Comparison of ENCODE assay signal across 9 cellular contexts in genomic region chr15:41893422-41894250, GRCh38. TPM values are rescaled to one million over a fixed set of nuclear protein-coding genes. Genes with fewer than 3 reads are reported as not detected.
DNase-seq lines count a peak whose midpoint lies in the region; ATAC-seq, FAIRE-seq and TF ChIP-seq lines count a peak whose summit lies in the region.
"Had no signal": no experiment of that assay in that cellular context is flagged by ENCODE, and none has a peak within 500 bp of the region (broad histone marks: within the 10 kb centered on the region; RNA-seq: fewer than 3 reads in every experiment).

Gene SPTBN5 (minus strand): TSS chr15:41894053. CDS start chr15:41893497, 556 bp downstream.

- H2AFZ ChIP-seq in OCI-LY3 (ENCODE audit: low read depth, low read length) (peak within 1 kb of the TSS; percentile 50; the same call in 1 of the 2 replicates), H1 (ENCODE audit: low read length) (no peak within 1 kb of the TSS), Karpas-422 (ENCODE audit: low read length) (no peak within 1 kb of the TSS)

- H4K5ac ChIP-seq in H1 (ENCODE audit: insufficient read length, low read depth, low read length), result no peak within 1 kb of the TSS

- H3K9me3 Mint-ChIP-seq in CD4-positive, alpha-beta memory T cell, result peaks cover 0 to 1% (median 0%) of the 10 kb centered on the region in 8 donors

- no peaks in the 10 kb centered on the region for H3K79me1 ChIP-seq in H1 (ENCODE audit: low read depth, low read length)

- CTCF ChIA-PET in CD4-positive, alpha-beta memory T cell (lab: Charles Lee; ENCODE audit: partially characterized antibody), result interaction anchor here (1.8 to 5.9 kb wide), 4 partner anchors 10 to 120 kb away, joined by 16 to 49 read pairs (median 28); partner anchors contain the start of gene MAPKBP1
- CTCF ChIA-PET in H1 (lab: Charles Lee; ENCODE audit: partially characterized antibody), result interaction anchor here (0.6 to 4.3 kb wide), 16 partner anchors 10 to 120 kb away, joined by 3 to 29 read pairs (median 4); partner anchors contain the start of gene MAPKBP1

- peaks cover 44% of the 10 kb centered on the region for H3K4me1 ChIP-seq in CD4-positive, alpha-beta memory T cell (ENCODE audit: insufficient read depth, low read length)
- peaks cover 12% of the 10 kb centered on the region for H3K4me1 ChIP-seq in OCI-LY3 (ENCODE audit: low read length)
- peaks cover 0 to 2% (median 0%) of the 10 kb centered on the region in 4 experiments; a peak in 3 of 7 replicates for H3K4me1 ChIP-seq in H1 (replicated peaks in 1 of 4; ENCODE audit: control insufficient read depth in 3 of 4, insufficient read depth in 4 of 4, low read length in 3 of 4)
- peaks cover 17 to 23% of the 10 kb centered on the region in 2 donors for H3K4me1 ChIP-seq in gastrocnemius medialis
- H3K4me1 ChIP-seq in Karpas-422 (ENCODE audit: low read length), result peaks cover 4% of the 10 kb centered on the region; the same call in 1 of the 2 replicates

- no peaks in the 10 kb centered on the region for H3K9me3 ChIP-seq in CD4-positive, alpha-beta memory T cell (ENCODE audit: control insufficient read depth in 1 of 2, low read length in 2 of 2)
- H3K9me3 ChIP-seq in OCI-LY3 (ENCODE audit: insufficient read depth, low read length) (no peaks in the 10 kb centered on the region), H1 (ENCODE audit: insufficient read depth in 2 of 2, low read depth in 1 of 2, low read length in 1 of 2) (no peaks in the 10 kb centered on the region), gastrocnemius medialis (no peaks in the 10 kb centered on the region), Karpas-422 (ENCODE audit: low read length) (no peaks in the 10 kb centered on the region)
- H3K9me3 ChIP-seq: MG63 had no signal

- H3K56ac ChIP-seq in H1 (replicated peaks; ENCODE audit: insufficient read length, low read depth, low read length), result no peak within 1 kb of the TSS

- POLR2A ChIA-PET in CD4-positive, alpha-beta memory T cell (lab: Charles Lee; ENCODE audit: partially characterized antibody), result interaction anchor here (0.8 to 4.1 kb wide), 17 partner anchors 10 to 121 kb away, joined by 3 to 28 read pairs (median 5); partner anchors contain the start of genes EHD4, JMJD7 and MAPKBP1
- POLR2A ChIA-PET in H1 (lab: Charles Lee; ENCODE audit: partially characterized antibody), result interaction anchor here (1.6 kb wide), 1 partner anchor 19 kb away, joined by 3 read pairs; no protein-coding TSS in a partner anchor

- H3K4me2 ChIP-seq in OCI-LY3 (ENCODE audit: low read length), result peak within 1 kb of the TSS; percentile 71
- H3K4me2 ChIP-seq in H1 (ENCODE audit: insufficient read depth in 1 of 2, low read depth in 2 of 2, low read length in 2 of 2), result no peak within 1 kb of the TSS
- H3K4me2 ChIP-seq in Karpas-422 (ENCODE audit: low read depth, low read length, poor library complexity, severe bottlenecking), result no peak within 1 kb of the TSS

- H3K9ac ChIP-seq in OCI-LY3 (ENCODE audit: low read length) (peak within 1 kb of the TSS; percentile 37; the same call in 1 of the 2 replicates), H1 (replicated peaks in 1 of 4; ENCODE audit: extremely low read depth in 1 of 4, low read depth in 3 of 4, low read length in 3 of 4) (no peak within 1 kb of the TSS), Karpas-422 (ENCODE audit: low read length) (no peak within 1 kb of the TSS)

- WGBS in H1 (ENCODE audit: extremely low coverage in 1 of 2, insufficient coverage in 1 of 2, insufficient read length in 1 of 2, insufficient replicate concordance in 2 of 2, low coverage in 1 of 2, low lambda C conversion rate in 2 of 2, missing lambda C conversion rate in 1 of 2), 2 experiments, result 91% methylated on average over 15 of the region's 15 CpGs; no CpG with 5 or more reads in 1 of the 2 experiments

- peak within 1 kb of the TSS; percentile 31; the same call in 1 of the 2 replicates for H4K8ac ChIP-seq in H1 (ENCODE audit: extremely low read depth, insufficient read depth, low read length)

- H2BK12ac ChIP-seq in H1 (ENCODE audit: low read depth, low read length), result no peak within 1 kb of the TSS

- no peak within 1 kb of the TSS for H3K14ac ChIP-seq in H1 (ENCODE audit: insufficient read length)

- no peak within 1 kb of the TSS for H4K91ac ChIP-seq in H1 (replicated peaks; ENCODE audit: insufficient read length, low read length)

- no peak within 1 kb of the TSS for H3K4ac ChIP-seq in H1 (replicated peaks; ENCODE audit: insufficient read length, low read depth, low read length)

- no peak within 1 kb of the TSS for H2BK5ac ChIP-seq in H1 (ENCODE audit: low read depth, low read length)

- no peaks in the 10 kb centered on the region for H3K27me3 ChIP-seq in CD4-positive, alpha-beta memory T cell (ENCODE audit: insufficient read depth, low read length)
- H3K27me3 ChIP-seq in OCI-LY3 (ENCODE audit: low read depth, low read length), result no peaks in the 10 kb centered on the region
- no peaks in the 10 kb centered on the region; a peak in 1 of 7 replicates for H3K27me3 ChIP-seq in H1 (replicated peaks in 1 of 4; ENCODE audit: control insufficient read depth in 3 of 4, extremely low read depth in 1 of 4, insufficient read depth in 3 of 4, low read length in 3 of 4)
- H3K27me3 ChIP-seq in gastrocnemius medialis, result no peaks in the 10 kb centered on the region
- H3K27me3 ChIP-seq in Karpas-422 (ENCODE audit: low read length), result no peaks in the 10 kb centered on the region
- H3K27me3 ChIP-seq: MG63 had no signal

- H3K79me2 ChIP-seq in OCI-LY3 (ENCODE audit: low read length), result no peaks in the 10 kb centered on the region
- H3K79me2 ChIP-seq in H1 (ENCODE audit: control insufficient read depth in 1 of 2, insufficient read depth in 2 of 2, low read length in 2 of 2), result no peaks in the 10 kb centered on the region
- no peaks in the 10 kb centered on the region for H3K79me2 ChIP-seq in Karpas-422 (ENCODE audit: low read length)

- no peak within 1 kb of the TSS for H3K23ac ChIP-seq in H1 (ENCODE audit: insufficient read length)

- no peaks in the 10 kb centered on the region for H3K23me2 ChIP-seq in H1 (ENCODE audit: low read depth, low read length)

- intact Hi-C loops in CD4-positive, alpha-beta memory T cell (cut with micrococcal nuclease), result loop anchor here (2.0 kb wide), 2 partner anchors 43 to 119 kb away; partner anchors contain the start of gene MAPKBP1
- intact Hi-C loops in gastrocnemius medialis (cut with DNase I; ENCODE audit: low total_unique reads), result no loop called here

- in situ Hi-C loops in gastrocnemius medialis (cut with MboI; ENCODE audit: low sequenced_read_pairs in 4 of 4), result no loop called here

- H3K9me2 ChIP-seq in Karpas-422 (replicated peaks; ENCODE audit: insufficient read depth, low read length), result no peaks in the 10 kb centered on the region

- H3K27ac ChIP-seq in CD4-positive, alpha-beta memory T cell (ENCODE audit: low read depth, low read length), result peak within 1 kb of the TSS; percentile 80
- H3K27ac ChIP-seq in OCI-LY3 (ENCODE audit: low read length) (no peak within 1 kb of the TSS), H1 (ENCODE audit: low read depth, low read length) (no peak within 1 kb of the TSS), gastrocnemius medialis (peak within 1 kb of the TSS; percentile 37 to 72 (median 61)), Karpas-422 (ENCODE audit: low read length) (no peak within 1 kb of the TSS)

- TF ChIP-seq EP300 in H1 (IDR thresholded peaks at IDR 0.05; ENCODE audit: borderline replicate concordance in 1 of 2, low read depth in 2 of 2, low read length in 2 of 2), result no peak

- H3K27ac Mint-ChIP-seq in CD4-positive, alpha-beta memory T cell, result peak within 1 kb of the TSS; percentile 97 to 99 (median 99)

- no peak within 1 kb of the TSS for H2BK120ac ChIP-seq in H1 (replicated peaks; ENCODE audit: low read depth, low read length)

- ATAC-seq in gastrocnemius medialis (no peak), GM21717 (IDR thresholded peaks at IDR 0.05; ENCODE audit: unreplicated experiment) (no peak), HG02642 (IDR thresholded peaks at IDR 0.05; ENCODE audit: poor library complexity, unreplicated experiment) (no peak)

- H3K4me3 ChIP-seq in CD4-positive, alpha-beta memory T cell (ENCODE audit: low read length in 2 of 2), result peak within 1 kb of the TSS; percentile 12 to 29
- H3K4me3 ChIP-seq in OCI-LY3 (ENCODE audit: low read length) (peak within 1 kb of the TSS; percentile 61), H1 (ENCODE audit: extremely low read depth in 1 of 4, insufficient read depth in 2 of 4, low read depth in 3 of 4, low read length in 4 of 4) (no peak within 1 kb of the TSS), gastrocnemius medialis (no peak within 1 kb of the TSS), Karpas-422 (ENCODE audit: low read length) (no peak within 1 kb of the TSS)
- H3K4me3 ChIP-seq: MG63 had no signal

- H3K27me3 Mint-ChIP-seq in CD4-positive, alpha-beta memory T cell, result no peaks in the 10 kb centered on the region

- H2AK5ac ChIP-seq in H1 (ENCODE audit: low read depth, low read length), result no peak within 1 kb of the TSS

- no peak within 1 kb of the TSS for H2BK15ac ChIP-seq in H1 (ENCODE audit: low read length)

- H3K4me1 Mint-ChIP-seq in CD4-positive, alpha-beta memory T cell, result peaks cover 20 to 78% (median 42%) of the 10 kb centered on the region in 4 donors

- TF ChIP-seq POLR2A in H1 (IDR thresholded peaks at IDR 0.05; ENCODE audit: control extremely low read depth in 1 of 2, low read depth in 2 of 2, low read length in 2 of 2) (no peak), gastrocnemius medialis (IDR thresholded peaks at IDR 0.05) (no peak)

- no peak for FAIRE-seq in H1 (lab: Jason Lieb, UNC)

- H4K20me1 ChIP-seq in OCI-LY3 (ENCODE audit: insufficient read depth, low read length) (no peaks in the 10 kb centered on the region), H1 (replicated peaks in 1 of 2; ENCODE audit: control insufficient read depth in 1 of 2, insufficient read depth in 2 of 2, low read length in 2 of 2) (no peaks in the 10 kb centered on the region), Karpas-422 (ENCODE audit: insufficient read depth, low read depth, low read length) (no peaks in the 10 kb centered on the region)

- H3K36me3 ChIP-seq in CD4-positive, alpha-beta memory T cell (ENCODE audit: insufficient read depth, low read length), result no peaks in the 10 kb centered on the region
- H3K36me3 ChIP-seq in OCI-LY3 (replicated peaks; ENCODE audit: low read depth, low read length) (peaks cover 8% of the 10 kb centered on the region), H1 (ENCODE audit: control insufficient read depth in 2 of 4, insufficient read depth in 4 of 4, low read length in 3 of 4) (no peaks in the 10 kb centered on the region), gastrocnemius medialis (no peaks in the 10 kb centered on the region), Karpas-422 (ENCODE audit: insufficient read depth, low read length) (no peaks in the 10 kb centered on the region)

- no peak within 1 kb of the TSS; the same call in 1 of the 2 replicates for H3K18ac ChIP-seq in H1 (ENCODE audit: extremely low read depth, low read length)

- no peak for DNase-seq in CD4-positive, alpha-beta memory T cell
- DNase-seq in H1 (ENCODE audit: low read depth in 1 of 2, low spot score in 2 of 2) (no peak), gastrocnemius medialis (no peak), Karpas-422 (no peak)
- no peak for DNase-seq in central memory CD4-positive, alpha-beta T cell
- DNase-seq: MG63 had no signal

- peaks cover 0 to 17% of the 10 kb centered on the region in 2 donors for H3K36me3 Mint-ChIP-seq in CD4-positive, alpha-beta memory T cell

- TF ChIP-seq CTCF in OCI-LY3 (IDR thresholded peaks at IDR 0.05; ENCODE audit: low read depth, low read length), result no peak
- no peak for TF ChIP-seq CTCF in H1 (IDR thresholded peaks at IDR 0.05; ENCODE audit: control extremely low read depth in 1 of 3, insufficient read depth in 1 of 3, low read depth in 1 of 3, low read length in 3 of 3)
- TF ChIP-seq CTCF in gastrocnemius medialis (IDR thresholded peaks at IDR 0.05 in 4 of 5, conservative IDR thresholded peaks at IDR 0.05 in 1 of 5), result no peak

- no peak within 1 kb of the TSS for H2BK20ac ChIP-seq in H1 (ENCODE audit: low read length)

- TF ChIP-seq RAD21 in H1 (IDR thresholded peaks at IDR 0.05 in 1 of 2, conservative IDR thresholded peaks at IDR 0.05 in 1 of 2; ENCODE audit: low read depth in 2 of 2, low read length in 2 of 2), result no peak

- peak within 1 kb of the TSS; percentile 69 to 91 (median 80) for H3K4me3 Mint-ChIP-seq in CD4-positive, alpha-beta memory T cell

RNA-seq across cellular contexts. Expression of gene SPTBN5, which starts in this region (rescaled TPM):
- 1 to 10 TPM; 2.4 to 2.7 TPM for total RNA-seq in CD4-positive, alpha-beta memory T cell
- polyA plus RNA-seq in CD4-positive, alpha-beta memory T cell, result under 1 TPM in 1 of 2 donors, not detected in 1; 0.03 TPM
- 0.84 and 1.1 TPM in 2 replicates for total RNA-seq in H1 (2021; fragmentation: NEBNext Ultra II Directional; extraction: Animal tissue kit (Norgen Biotek cat#: 25700))
- polyA plus RNA-seq in H1 (2011; rRNA removed), result 0.32 and 0.38 TPM in 2 replicates
- 0.59 TPM for polyA plus RNA-seq in H1 (2011; cell fraction: cytosol; rRNA removed)
- 4.5 TPM for polyA plus RNA-seq in H1 (2011; cell fraction: nucleus; rRNA removed)
- 0.33 to 1.1 TPM (median 0.89 TPM) in 4 replicates for polyA plus RNA-seq in H1 (2012, experiment 1 of 2)
- polyA plus RNA-seq in H1 (2012, experiment 2 of 2), result 0.12 TPM
- polyA plus RNA-seq in H1 (2013, experiment 1 of 2), result 0.43 TPM
- polyA plus RNA-seq in H1 (2013, experiment 2 of 2), result 0.35 TPM
- polyA minus RNA-seq in H1 (2011; rRNA and poly(A)+ RNA removed), result 0.13 and 0.54 TPM in 2 replicates
- not detected for polyA minus RNA-seq in H1 (2011; cell fraction: cytosol; rRNA and poly(A)+ RNA removed)
- polyA minus RNA-seq in H1 (2011; cell fraction: nucleus; rRNA and poly(A)+ RNA removed), result 1.00 TPM
- under 1 TPM in 3 of 4 donors, not detected in 1; 0.03 to 0.05 (median 0.04) TPM for total RNA-seq in gastrocnemius medialis
- total RNA-seq in Karpas-422 (2014; rRNA removed; shearing (Covaris generic); ENCODE audit: low replicate concordance), result 0.11 and 0.22 TPM in 2 replicates

Comparison
In these comparisons a context has a peak if more than half of its experiments do, and no peak if none do; other contexts are left out.
1. H3K27ac ChIP-seq: peak in CD4-positive, alpha-beta memory T cell (single experiment) and gastrocnemius medialis (4 of 4); none in OCI-LY3 (single experiment), H1 (single experiment) and Karpas-422 (single experiment).
2. H3K4me3 ChIP-seq: peak in CD4-positive, alpha-beta memory T cell (2 of 2) and OCI-LY3 (single experiment); none in H1 (0 of 4), gastrocnemius medialis (0 of 4) and Karpas-422 (single experiment).